11 cellular contexts compared by ENCODE assay signal in genomic region chr1:151475175-151475574, GRCh38. TPM values are rescaled to one million over a fixed set of nuclear protein-coding genes. Genes with fewer than 3 reads are reported as not detected.
DNase-seq lines count a peak whose midpoint lies in the region; ATAC-seq and TF ChIP-seq lines count a peak whose summit lies in the region.
"Had no signal": no experiment of that assay in that cellular context is flagged by ENCODE, and none has a peak within 500 bp of the region (broad histone marks: within the 10 kb centered on the region; RNA-seq: fewer than 3 reads in every experiment).

No MANE protein-coding gene starts in this region.

- no peaks in the 10 kb centered on the region for H3K36me3 ChIP-seq in Karpas-422 (ENCODE audit: insufficient read depth, low read length)

- H3K9me3 ChIP-seq in Karpas-422 (ENCODE audit: low read length) = no peaks in the 10 kb centered on the region

- no peaks in the 10 kb centered on the region for H4K20me1 ChIP-seq in Karpas-422 (ENCODE audit: insufficient read depth, low read depth, low read length)

- peak overlapping the region; percentile 5; the same call in 1 of the 2 replicates for H2AFZ ChIP-seq in Karpas-422 (ENCODE audit: low read length)

- H3K4me3 Mint-ChIP-seq in stimulated activated effector memory CD8-positive, alpha-beta T cell treated with anti-CD3 and anti-CD28 coated beads, Interleukin-12 subunit alpha, Interleukin-12 subunit beta, amount 100 ng/mL, for 72 hours = no peak overlapping the region

- no peaks in the 10 kb centered on the region for H3K9me3 Mint-ChIP-seq in activated naive CD4-positive, alpha-beta T cell treated with anti-CD3 and anti-CD28 coated beads, Interleukin-2, amount 50 U/mL, for 72 hours
- H3K9me3 Mint-ChIP-seq in stimulated activated effector memory CD8-positive, alpha-beta T cell treated with anti-CD3 and anti-CD28 coated beads, Interleukin-12 subunit alpha, Interleukin-12 subunit beta, amount 100 ng/mL, for 72 hours = no peaks in the 10 kb centered on the region

- H3K27ac ChIP-seq in Karpas-422 (ENCODE audit: low read length) (no peak overlapping the region), coronary artery (no peak overlapping the region)

- peak in 1 of 2 donors; percentile 44 for DNase-seq in activated naive CD4-positive, alpha-beta T cell treated with anti-CD3 and anti-CD28 coated beads, Interleukin-2, amount 50 U/mL, for 72 hours (ENCODE audit: low spot score in 2 of 2)
- DNase-seq in activated naive CD4-positive, alpha-beta T cell (lab: John Stamatoyannopoulos, UW) = no peak
- no peak for DNase-seq in Karpas-422
- no peak for DNase-seq in stimulated activated effector memory CD8-positive, alpha-beta T cell treated with anti-CD3 and anti-CD28 coated beads, Interleukin-12 subunit alpha, Interleukin-12 subunit beta, amount 100 ng/mL, for 72 hours (ENCODE audit: low spot score in 2 of 2)
- DNase-seq in NCI-H510A (lab: John Stamatoyannopoulos, UW) = no peak
- no peak for DNase-seq in GF-D8 (lab: John Stamatoyannopoulos, UW)
- DNase-seq in coronary artery (ENCODE audit: low spot score) = no peak
- DNase-seq: anterior cingulate cortex, midbrain, NCI-H526 treated with DMSO at 0.1 percent for 48 hours had no signal

- H3K4me1 ChIP-seq in Karpas-422 (ENCODE audit: low read length) = peaks cover 8% of the 10 kb centered on the region

- no peak overlapping the region for H3K4me2 ChIP-seq in Karpas-422 (ENCODE audit: low read depth, low read length, poor library complexity, severe bottlenecking)

- peak overlapping the region in 1 of 2 donors; percentile 22 for H3K27ac Mint-ChIP-seq in activated naive CD4-positive, alpha-beta T cell treated with anti-CD3 and anti-CD28 coated beads, Interleukin-2, amount 50 U/mL, for 72 hours
- H3K27ac Mint-ChIP-seq in stimulated activated effector memory CD8-positive, alpha-beta T cell treated with anti-CD3 and anti-CD28 coated beads, Interleukin-12 subunit alpha, Interleukin-12 subunit beta, amount 100 ng/mL, for 72 hours = peak overlapping the region; percentile 12

- H3K27me3 ChIP-seq in Karpas-422 (ENCODE audit: low read length) = no peaks in the 10 kb centered on the region

- TF ChIP-seq CTCF in coronary artery (IDR thresholded peaks at IDR 0.05) = no peak

- no peaks in the 10 kb centered on the region for H3K36me3 Mint-ChIP-seq in activated naive CD4-positive, alpha-beta T cell treated with anti-CD3 and anti-CD28 coated beads, Interleukin-2, amount 50 U/mL, for 72 hours
- no peaks in the 10 kb centered on the region for H3K36me3 Mint-ChIP-seq in stimulated activated effector memory CD8-positive, alpha-beta T cell treated with anti-CD3 and anti-CD28 coated beads, Interleukin-12 subunit alpha, Interleukin-12 subunit beta, amount 100 ng/mL, for 72 hours

- H3K4me3 ChIP-seq in Karpas-422 (ENCODE audit: low read length) (no peak overlapping the region), coronary artery (no peak overlapping the region)

- no peaks in the 10 kb centered on the region for H3K79me2 ChIP-seq in Karpas-422 (ENCODE audit: low read length)

- H3K9me2 ChIP-seq in Karpas-422 (replicated peaks; ENCODE audit: insufficient read depth, low read length) = no peaks in the 10 kb centered on the region

- ATAC-seq in activated naive CD4-positive, alpha-beta T cell treated with anti-CD3 and anti-CD28 coated beads, Interleukin-2, amount 50 U/mL, for 72 hours = peak; percentile 88 to 100
- peak; percentile 79 for ATAC-seq in HG02588 (IDR thresholded peaks at IDR 0.05; ENCODE audit: unreplicated experiment)
- ATAC-seq in stimulated activated effector memory CD8-positive, alpha-beta T cell treated with anti-CD3 and anti-CD28 coated beads, Interleukin-12 subunit alpha, Interleukin-12 subunit beta, amount 100 ng/mL, for 72 hours = peak; percentile 98

- H3K4me1 Mint-ChIP-seq in stimulated activated effector memory CD8-positive, alpha-beta T cell treated with anti-CD3 and anti-CD28 coated beads, Interleukin-12 subunit alpha, Interleukin-12 subunit beta, amount 100 ng/mL, for 72 hours = peaks cover 7% of the 10 kb centered on the region

- no peak overlapping the region for H3K9ac ChIP-seq in Karpas-422 (ENCODE audit: low read length)

RNA-seq across cellular contexts. Expression of gene POGZ, which starts 15.9 kb away (rescaled TPM):
- total RNA-seq in activated naive CD4-positive, alpha-beta T cell treated with anti-CD3 and anti-CD28 coated beads, Interleukin-2, amount 50 U/mL, for 72 hours = 100 to 1,000 TPM in 1 of 2 donors, 10 to 100 TPM in 1; 89.5 to 104 TPM
- 54.1 and 78.7 TPM in 2 replicates for total RNA-seq in Karpas-422 (2014; rRNA removed; shearing (Covaris generic); ENCODE audit: low replicate concordance)

RNA-seq across cellular contexts. Expression of gene CGN, which starts 36.0 kb away (rescaled TPM):
- total RNA-seq in activated naive CD4-positive, alpha-beta T cell treated with anti-CD3 and anti-CD28 coated beads, Interleukin-2, amount 50 U/mL, for 72 hours = 1 to 10 TPM; 2.6 to 3.2 TPM
- total RNA-seq in Karpas-422 (2014; rRNA removed; shearing (Covaris generic); ENCODE audit: low replicate concordance) = 0.22 TPM in 1 of 2 replicates, not detected in the other
